10 cellular contexts compared by ENCODE assay signal in genomic region chr10:31146496-31147219, GRCh38.
DNase-seq lines count a peak whose midpoint lies in the region; ATAC-seq, FAIRE-seq and TF ChIP-seq lines count a peak whose summit lies in the region.
"Had no signal": no experiment of that assay in that cellular context is flagged by ENCODE, and none has a peak within 500 bp of the region (broad histone marks: within the 10 kb centered on the region; RNA-seq: fewer than 3 reads in every experiment).

No MANE protein-coding gene starts in this region.

- no peak overlapping the region for H3K4me2 ChIP-seq in GM12878 (ENCODE audit: control insufficient read depth, insufficient read depth)

- H4K20me1 ChIP-seq in GM12878 (ENCODE audit: control insufficient read depth, insufficient read depth), result no peaks in the 10 kb centered on the region

- H3K4me1 ChIP-seq in GM12878 (ENCODE audit: control insufficient read depth, insufficient read depth, low read length), result peaks cover 4% of the 10 kb centered on the region; the same call in 1 of the 2 replicates

- no peak for TF ChIP-seq RAD21 in GM12878 (IDR thresholded peaks at IDR 0.05; ENCODE audit: insufficient read depth, low read depth, low read length)

- RAD21 ChIA-PET in GM12878 (lab: Charles Lee; ENCODE audit: unreplicated experiment), result no interaction called here

- intact Hi-C loops in GM12878 (cut with micrococcal nuclease; ENCODE audit: unreplicated experiment), result no loop called here

- no peak for TF ChIP-seq EP300 in GM12878 (IDR thresholded peaks at IDR 0.05; ENCODE audit: borderline replicate concordance in 1 of 2, control insufficient read depth in 1 of 2, low read depth in 2 of 2, low read length in 2 of 2)

- peak; percentile 35 for DNase-seq in stimulated activated CD4-positive, alpha-beta T cell treated with anti-CD3 and anti-CD28 coated beads, Interleukin-1b, Interleukin-23, amount 100 ng/mL, for 48 hours
- no peak for DNase-seq in stimulated activated CD4-positive, alpha-beta T cell treated with anti-CD3 and anti-CD28 coated beads, Interleukin-2, amount 100 ng/mL, for 24 hours
- DNase-seq in GM12878 (ENCODE audit: low read depth, low spot score), result no peak
- peak; percentile 91 for DNase-seq in kidney tubule cell (ENCODE audit: low spot score)
- DNase-seq in GOT3 (lab: John Stamatoyannopoulos, UW), result no peak
- DNase-seq in NCI-H526 (lab: John Stamatoyannopoulos, UW), result no peak
- DNase-seq in erythroblast (lab: John Stamatoyannopoulos, UW), result no peak
- DNase-seq: activated CD4-positive, alpha-beta T cell treated with anti-CD3 and anti-CD28 coated beads, Interleukin-2, amount 50 U/mL, for 48 hours had no signal

- no peaks in the 10 kb centered on the region for H3K36me3 ChIP-seq in GM12878 (ENCODE audit: control insufficient read depth in 2 of 2, insufficient read depth in 2 of 2, low read length in 1 of 2)

- ATAC-seq in GM12878, result no peak
- ATAC-seq in GM21576 (IDR thresholded peaks at IDR 0.05; ENCODE audit: unreplicated experiment), result no peak

- no peak overlapping the region for H3K27ac ChIP-seq in GM12878 (ENCODE audit: control insufficient read depth, insufficient read depth)

- SMC1A ChIA-PET in GM12878 (lab: Charles Lee; ENCODE audit: uncharacterized antibody, unreplicated experiment), result no interaction called here

- TF ChIP-seq CTCF in GM12878 (IDR thresholded peaks at IDR 0.05 in 2 of 3, conservative IDR thresholded peaks at IDR 0.05 in 1 of 3; ENCODE audit: control insufficient read depth in 2 of 3, extremely low read depth in 1 of 3, insufficient read depth in 1 of 3, low read depth in 3 of 3, low read length in 3 of 3), result no peak

- no peak for FAIRE-seq in GM12878 (lab: Jason Lieb, UNC)
- FAIRE-seq: G401.6 had no signal

- H2AFZ ChIP-seq in GM12878 (ENCODE audit: control insufficient read depth, low read depth, low read length), result peak overlapping the region; percentile 11; the same call in 1 of the 2 replicates

- in situ Hi-C loops in GM12878 (cut with MboI), result no loop called here

- 54% methylated on average over 20 of the region's 21 CpGs for WGBS in GM12878 (ENCODE audit: insufficient coverage, insufficient replicate concordance, low lambda C conversion rate, missing lambda C conversion rate)

- no peak overlapping the region for H3K4me3 ChIP-seq in GM12878

- POLR2A ChIA-PET in GM12878 (lab: Charles Lee), result no interaction called here

- no peaks in the 10 kb centered on the region for H3K9me3 ChIP-seq in GM12878 (replicated peaks; ENCODE audit: control insufficient read depth, insufficient read depth, low read length)

- no peaks in the 10 kb centered on the region for H3K27me3 ChIP-seq in GM12878 (replicated peaks in 1 of 2; ENCODE audit: control insufficient read depth in 2 of 2, insufficient read depth in 2 of 2, low read length in 1 of 2)

- H3K79me2 ChIP-seq in GM12878 (ENCODE audit: control insufficient read depth, insufficient read depth, low read length), result no peaks in the 10 kb centered on the region

- TF ChIP-seq POLR2A in GM12878 (IDR thresholded peaks at IDR 0.05; ENCODE audit: low read depth, low read length) (no peak), erythroblast (IDR thresholded peaks at IDR 0.05; ENCODE audit: low read length) (no peak)

- no TSS peak for BruUV-seq in GM12878 (replicated peaks; lab: Mats Ljungman, UMichigan)

- CTCF ChIA-PET in GM12878 (lab: Yijun Ruan, JAX), result no interaction called here

- no peak overlapping the region for H3K9ac ChIP-seq in GM12878 (ENCODE audit: control insufficient read depth, insufficient read depth, low read length)

TF ChIP-seq in GM12878, 131 proteins besides CTCF, POLR2A, EP300 and RAD21:
- TF ChIP-seq TCF3 (IDR thresholded peaks at IDR 0.05; ENCODE audit: borderline replicate concordance, insufficient read depth, low read depth, low read length) (no peak), WRNIP1 (IDR thresholded peaks at IDR 0.05; ENCODE audit: borderline replicate concordance, low read depth, low read length) (no peak), RAD51 (IDR thresholded peaks at IDR 0.05) (no peak), HSF1 (IDR thresholded peaks at IDR 0.05; ENCODE audit: low read depth, low read length) (no peak), CBFB (IDR thresholded peaks at IDR 0.05; ENCODE audit: low read depth) (no peak), BRCA1 (IDR thresholded peaks at IDR 0.05; ENCODE audit: low read depth, low read length) (no peak), ZNF274 (IDR thresholded peaks at IDR 0.05; ENCODE audit: insufficient read depth, insufficient read length) (no peak), RUNX3 (IDR thresholded peaks at IDR 0.05; ENCODE audit: low read length) (no peak), HDAC6 (IDR thresholded peaks at IDR 0.05; ENCODE audit: unreplicated experiment) (no peak), ZBTB33 (IDR thresholded peaks at IDR 0.05) (no peak), CHD1 (IDR thresholded peaks at IDR 0.05; ENCODE audit: low read depth, low read length) (no peak), NR2C2 (IDR thresholded peaks at IDR 0.05; ENCODE audit: borderline replicate concordance, control insufficient read depth, insufficient read length, low read depth) (no peak), SMC3 (IDR thresholded peaks at IDR 0.05; ENCODE audit: borderline replicate concordance, low read length) (no peak)

Comparison
In these comparisons a context has a peak if more than half of its experiments do, and no peak if none do; other contexts are left out.
1. DNase-seq: peak in stimulated activated CD4-positive, alpha-beta T cell treated with anti-CD3 and anti-CD28 coated beads, Interleukin-1b, Interleukin-23, amount 100 ng/mL, for 48 hours (single experiment) and kidney tubule cell (single experiment); none in stimulated activated CD4-positive, alpha-beta T cell treated with anti-CD3 and anti-CD28 coated beads, Interleukin-2, amount 100 ng/mL, for 24 hours (0 of 2), GM12878 (single experiment), GOT3 (single experiment), NCI-H526 (0 of 2) and erythroblast (0 of 2).